ENCODE assay signal across 8 cellular contexts in the genomic region with DNA sequence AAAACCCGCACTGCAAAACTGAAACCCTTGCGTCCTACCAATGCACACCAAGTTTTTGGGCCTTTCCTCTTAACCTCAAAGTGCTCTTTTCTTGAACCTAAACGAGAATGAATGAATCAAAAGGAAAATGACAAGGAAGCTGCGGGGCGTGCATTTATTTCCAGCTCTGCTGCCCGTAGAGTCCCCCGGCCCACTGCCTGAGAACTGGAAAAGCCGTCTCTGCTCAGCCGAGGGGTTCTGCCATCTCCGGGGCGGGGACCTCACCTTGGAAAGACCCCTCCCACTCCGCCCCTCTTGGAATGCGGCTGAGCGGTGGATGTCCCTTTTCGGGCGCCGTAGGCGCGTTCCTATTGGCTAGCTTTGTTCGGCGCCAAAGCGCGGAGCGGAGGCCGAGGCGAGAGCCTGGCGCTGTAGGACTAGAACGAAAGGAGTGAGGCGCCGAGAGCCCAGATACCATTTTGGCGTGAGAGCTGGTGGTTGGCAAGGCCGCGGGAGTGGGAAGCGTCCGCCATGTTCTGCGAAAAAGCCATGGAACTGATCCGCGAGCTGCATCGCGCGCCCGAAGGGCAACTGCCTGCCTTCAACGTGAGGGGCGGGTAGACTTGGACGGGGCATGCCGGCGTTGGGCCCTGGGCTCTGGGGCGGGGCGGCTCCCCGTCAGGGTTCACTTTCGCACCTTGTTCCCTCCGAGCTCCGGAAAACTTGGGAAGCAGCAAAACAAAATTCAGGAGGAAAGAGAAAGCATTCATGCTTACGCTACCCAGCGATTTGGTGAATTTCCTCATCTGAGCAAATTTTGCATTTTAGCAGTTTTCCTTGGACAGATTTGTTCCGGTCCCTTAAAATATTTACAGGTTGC. TPM values are rescaled to one million over a fixed set of nuclear protein-coding genes. Genes with fewer than 3 reads are reported as not detected.
DNase-seq lines count a peak whose midpoint lies in the region; ATAC-seq and TF ChIP-seq lines count a peak whose summit lies in the region.

A gene (plus strand): TSS at position 363 of the 859 bp plus-strand sequence. CDS start 148 bp downstream, at position 511.

- POLR2A ChIA-PET in CD8-positive, alpha-beta T cell (lab: Charles Lee): interaction anchor here (0.7 to 1.2 kb wide), 4 partner anchors 9 to 270 kb away, joined by 3 to 4 read pairs (median 3); no protein-coding TSS in a partner anchor

- H3K4me3 ChIP-seq in CD8-positive, alpha-beta T cell (ENCODE audit: low read depth, low read length): peak within 1 kb of the TSS; percentile 71
- peak within 1 kb of the TSS; percentile 52 for H3K4me3 ChIP-seq in lung

- intact Hi-C loops in CD8-positive, alpha-beta T cell (cut with DNase I, micrococcal nuclease): loop anchor here (1.0 to 5.0 kb wide), 3 partner anchors 16 to 290 kb away; a partner anchor contains a TSS

- peak; percentile 37 to 75 (median 65) for DNase-seq in CD8-positive, alpha-beta T cell
- peak; percentile 94 for DNase-seq in NCI-H748 treated with DMSO at 0.1 percent for 48 hours (lab: John Stamatoyannopoulos, UW)
- peak; percentile 90 to 94 for DNase-seq in activated CD4-positive, alpha-beta T cell treated with anti-CD3 and anti-CD28 coated beads, Interleukin-2, amount 50 U/mL, for 48 hours
- DNase-seq in effector CD4-positive, alpha-beta T cell: peak; percentile 50
- peak; percentile 86 for DNase-seq in lung (ENCODE audit: low spot score)
- peak in 2 of 3 donors; percentile 38 to 77 for DNase-seq in stimulated activated CD4-positive, alpha-beta T cell treated with anti-CD3 and anti-CD28 coated beads, TNF-alpha, amount 100 ng/mL, for 1 hour (ENCODE audit: low read depth in 3 of 3, low spot score in 1 of 3)

- H3K4me3 Mint-ChIP-seq in CD8-positive, alpha-beta T cell: peak within 1 kb of the TSS; percentile 94

- ATAC-seq in CD8-positive, alpha-beta T cell: peak; percentile 86
- ATAC-seq in GM19452 (IDR thresholded peaks at IDR 0.05; ENCODE audit: unreplicated experiment) (peak; percentile 89), HG03571 (IDR thresholded peaks at IDR 0.05; ENCODE audit: unreplicated experiment) (peak; percentile 74), lung (ENCODE audit: insufficient read depth, low FRiP score) (peak; percentile 89)

- H3K4me1 Mint-ChIP-seq in CD8-positive, alpha-beta T cell (ENCODE audit: low read depth): peaks cover 10% of the 10 kb centered on the region

- H3K4me1 ChIP-seq in CD8-positive, alpha-beta T cell (ENCODE audit: insufficient read depth, low read length): peaks cover 5% of the 10 kb centered on the region
- H3K4me1 ChIP-seq in lung (ENCODE audit: control insufficient read depth in 2 of 2, insufficient read depth in 2 of 2, low read length in 2 of 2): no peaks in the 10 kb centered on the region

- 1% methylated on average over 56 of the region's 56 CpGs for WGBS in lung, 2 donors

- H3K27me3 ChIP-seq in CD8-positive, alpha-beta T cell (ENCODE audit: insufficient read depth, low read length): no peaks in the 10 kb centered on the region
- no peaks in the 10 kb centered on the region for H3K27me3 ChIP-seq in lung (ENCODE audit: control insufficient read depth, insufficient read depth)

- H3K27ac Mint-ChIP-seq in CD8-positive, alpha-beta T cell: peak within 1 kb of the TSS; percentile 87

- TF ChIP-seq CTCF in CD8-positive, alpha-beta T cell (IDR thresholded peaks at IDR 0.05): no peak
- TF ChIP-seq CTCF in lung (IDR thresholded peaks at IDR 0.05; ENCODE audit: control extremely low read depth, extremely low read depth): no peak

- no peaks in the 10 kb centered on the region for H3K36me3 ChIP-seq in CD8-positive, alpha-beta T cell (ENCODE audit: insufficient read depth, low read length)
- H3K36me3 ChIP-seq in lung (ENCODE audit: control insufficient read depth in 2 of 2, insufficient read depth in 2 of 2, low read length in 2 of 2): no peaks in the 10 kb centered on the region

- H3K9me3 Mint-ChIP-seq in CD8-positive, alpha-beta T cell: peaks cover 14% of the 10 kb centered on the region

- no peaks in the 10 kb centered on the region for H3K27me3 Mint-ChIP-seq in CD8-positive, alpha-beta T cell (ENCODE audit: low read depth)

- H3K27ac ChIP-seq in CD8-positive, alpha-beta T cell (ENCODE audit: low read depth, low read length): peak within 1 kb of the TSS; percentile 30
- H3K27ac ChIP-seq in lung (ENCODE audit: low read depth in 1 of 2, low read length in 1 of 2): peak within 1 kb of the TSS in 1 of 2 donors; percentile 49

- no peaks in the 10 kb centered on the region for H3K9me3 ChIP-seq in CD8-positive, alpha-beta T cell (ENCODE audit: low read length)
- peaks cover 4 to 6% of the 10 kb centered on the region in 2 donors for H3K9me3 ChIP-seq in lung (ENCODE audit: control insufficient read depth in 2 of 2, insufficient read depth in 1 of 2, low read length in 1 of 2)

- peaks cover 6% of the 10 kb centered on the region for H3K36me3 Mint-ChIP-seq in CD8-positive, alpha-beta T cell

- CTCF ChIA-PET in CD8-positive, alpha-beta T cell (lab: Charles Lee): interaction anchor here (0.5 to 2.9 kb wide), 9 partner anchors 9 to 292 kb away, joined by 3 to 20 read pairs (median 3); a partner anchor contains a TSS

RNA-seq across cellular contexts. Expression of the gene that starts here (rescaled TPM):
- total RNA-seq in CD8-positive, alpha-beta T cell: under 1 TPM; 0.28 to 0.30 TPM
- total RNA-seq in lung: 1 to 10 TPM; 3.1 to 3.3 TPM
- 1 to 10 TPM in 1 of 2 donors, under 1 TPM in 1; 0.87 to 1.7 TPM for polyA plus RNA-seq in lung

Comparison
In these comparisons a context has a peak if more than half of its experiments do, and no peak if none do; other contexts are left out.
1. Peak in DNase-seq, ATAC-seq, H3K4me3 ChIP-seq and H3K27ac ChIP-seq in CD8-positive, alpha-beta T cell; RNA of the gene not detected or under 1 TPM.